In genomic region chr7:53094191-53094590, GRCh38 we compare ENCODE assay signal across 4 cellular contexts. TPM values are rescaled to one million over a fixed set of nuclear protein-coding genes. Genes with fewer than 3 reads are reported as not detected.
"Had no signal": no experiment of that assay in that cellular context is flagged by ENCODE, and none has a peak within 500 bp of the region (broad histone marks: within the 10 kb centered on the region; RNA-seq: fewer than 3 reads in every experiment).

No MANE protein-coding gene starts in this region.

- DNase-seq: GDM1, GF-D8 had no signal

- H3K4me3 ChIP-seq: GM12878 had no signal

- ATAC-seq: GM12878 had no signal

RNA-seq across cellular contexts. Expression of gene POM121L12, which starts 58.8 kb away (rescaled TPM):
- total RNA-seq: G401, GM12878 had no signal
- polyA plus RNA-seq: GM12878 had no signal
